Comparison of ENCODE assay signal across 9 cellular contexts in genomic region chr11:75339685-75340409, GRCh38. TPM values are rescaled to one million over a fixed set of nuclear protein-coding genes. Genes with fewer than 3 reads are reported as not detected.
DNase-seq lines count a peak whose midpoint lies in the region; ATAC-seq and TF ChIP-seq lines count a peak whose summit lies in the region.
"Had no signal": no experiment of that assay in that cellular context is flagged by ENCODE, and none has a peak within 500 bp of the region (broad histone marks: within the 10 kb centered on the region; RNA-seq: fewer than 3 reads in every experiment).

No MANE protein-coding gene starts in this region.

- peak overlapping the region; percentile 67 for H2BK20ac ChIP-seq in IMR-90 (ENCODE audit: low read depth, low read length)

- no peaks in the 10 kb centered on the region for H3K27me3 ChIP-seq in IMR-90 (ENCODE audit: control insufficient read depth, insufficient read depth, low read length)
- no peaks in the 10 kb centered on the region for H3K27me3 ChIP-seq in body of pancreas
- no peaks in the 10 kb centered on the region for H3K27me3 ChIP-seq in mucosa of rectum (ENCODE audit: control insufficient read depth in 2 of 2, insufficient read depth in 2 of 2, low read length in 2 of 2)

- H3K9me3 ChIP-seq in IMR-90 (ENCODE audit: control insufficient read depth, insufficient read depth, low read length) (no peaks in the 10 kb centered on the region), body of pancreas (no peaks in the 10 kb centered on the region), mucosa of rectum (ENCODE audit: control insufficient read depth in 2 of 2, low read length in 2 of 2) (no peaks in the 10 kb centered on the region)
- H3K9me3 ChIP-seq: thoracic aorta had no signal

- dilution Hi-C loops in IMR-90 (cut with HindIII; ENCODE audit: low sequenced_read_pairs, unreplicated experiment) = no loop called here

- no peak overlapping the region for H3K56ac ChIP-seq in IMR-90 (ENCODE audit: extremely low read depth, insufficient read depth, low read length)

- H2BK5ac ChIP-seq in IMR-90 (ENCODE audit: low read depth, low read length, poor library complexity, severe bottlenecking) = no peak overlapping the region

- H3K79me1 ChIP-seq in IMR-90 (ENCODE audit: low read depth in 1 of 2, low read length in 2 of 2) = peaks cover 0 to 8% of the 10 kb centered on the region in 2 experiments; a peak in 1 of 4 replicates

- peak overlapping the region; percentile 83 for H3K4ac ChIP-seq in IMR-90 (ENCODE audit: low read depth, low read length)

- H4K91ac ChIP-seq in IMR-90 (ENCODE audit: insufficient read depth, low read depth, low read length) = peak overlapping the region; percentile 60; the same call in 1 of the 2 replicates

- peak overlapping the region; percentile 45 for H3K18ac ChIP-seq in IMR-90 (ENCODE audit: low read depth, low read length)

- DNase-seq in COLO829 (ENCODE audit: low spot score) (peak; percentile 62), IMR-90 (no peak), body of pancreas (no peak), NCI-H2029 treated with DMSO at 0.1 percent for 48 hours (lab: John Stamatoyannopoulos, UW) (no peak), posterior vena cava (ENCODE audit: low spot score) (no peak), cortex of kidney (lab: John Stamatoyannopoulos, UW) (no peak), ACHN (no peak)

- H3K9me1 ChIP-seq in IMR-90 (ENCODE audit: insufficient read depth, low read length) = peaks cover 25% of the 10 kb centered on the region; the same call in 1 of the 2 replicates

- CTCF ChIA-PET in IMR-90 (lab: Yijun Ruan, JAX) = interaction anchor here (0.5 to 1.4 kb wide), 3 partner anchors 17 to 49 kb away, joined by 3 to 5 read pairs (median 4); no protein-coding TSS in a partner anchor

- POLR2A ChIA-PET in IMR-90 (lab: Charles Lee; ENCODE audit: unreplicated experiment) = no interaction called here

- H3K27ac ChIP-seq in IMR-90 (ENCODE audit: insufficient read depth, low read length) (peak overlapping the region; percentile 35; the same call in 1 of the 2 replicates), body of pancreas (peak overlapping the region; percentile 74 to 90 (median 82)), mucosa of rectum (ENCODE audit: low read depth in 2 of 2, low read length in 2 of 2) (peak overlapping the region; percentile 82 to 88)

- H3K36me3 ChIP-seq in IMR-90 (ENCODE audit: control insufficient read depth, insufficient read depth, low read length) (no peaks in the 10 kb centered on the region), body of pancreas (replicated peaks in 1 of 2; ENCODE audit: insufficient read depth in 1 of 2, low read depth in 2 of 2) (no peaks in the 10 kb centered on the region), mucosa of rectum (ENCODE audit: control insufficient read depth in 2 of 2, insufficient read depth in 2 of 2, low read length in 2 of 2) (peaks cover 0 to 2% of the 10 kb centered on the region in 2 donors)
- H3K36me3 ChIP-seq: thoracic aorta had no signal

- peak overlapping the region; percentile 37; the same call in 1 of the 2 replicates for H2AK5ac ChIP-seq in IMR-90 (ENCODE audit: low read depth, low read length)

- H3K4me1 ChIP-seq in IMR-90 (ENCODE audit: control insufficient read depth, insufficient read depth, low read length) (peaks cover 51% of the 10 kb centered on the region), body of pancreas (peaks cover 80% of the 10 kb centered on the region), mucosa of rectum (ENCODE audit: control insufficient read depth in 2 of 2, insufficient read depth in 2 of 2, low read length in 2 of 2) (peaks cover 75 to 79% of the 10 kb centered on the region in 2 donors)

- BruUV-seq in IMR-90 (replicated peaks; lab: Mats Ljungman, UMichigan) = no TSS peak

- TF ChIP-seq CTCF in IMR-90 (conservative IDR thresholded peaks at IDR 0.05; ENCODE audit: low read depth, low read length) (0 out of 2 replicates have a peak, but pooled peaks have one; percentile 9), body of pancreas (IDR thresholded peaks at IDR 0.05) (no peak)

- H3K4me2 ChIP-seq in IMR-90 (ENCODE audit: low read depth, low read length) = no peak overlapping the region; the same call in 1 of the 2 replicates

- H3K23ac ChIP-seq in IMR-90 (ENCODE audit: low read depth, low read length) = no peak overlapping the region

- H2BK15ac ChIP-seq in IMR-90 (ENCODE audit: low read depth, low read length) = no peak overlapping the region

- peak overlapping the region; percentile 79 for H2AFZ ChIP-seq in IMR-90 (replicated peaks; ENCODE audit: low read length, poor library complexity)

- H4K5ac ChIP-seq in IMR-90 (ENCODE audit: low read depth, low read length) = peak overlapping the region; percentile 22

- ATAC-seq in IMR-90 (ENCODE audit: low read depth) (no peak; the same call in 1 of the 2 replicates), body of pancreas (no peak)

- intact Hi-C loops in IMR-90 (cut with micrococcal nuclease) = no loop called here
- intact Hi-C loops in body of pancreas (cut with DNase I) = no loop called here
- intact Hi-C loops in posterior vena cava (cut with DNase I) = loop anchor here in 1 of 2 donors (5.0 kb wide), 1 partner anchor 1122 kb away; no protein-coding TSS in a partner anchor

- H3K9ac ChIP-seq in IMR-90 (ENCODE audit: low read depth, low read length) (peak overlapping the region; percentile 5; the same call in 1 of the 2 replicates), mucosa of rectum (ENCODE audit: low read depth in 1 of 2, low read length in 2 of 2) (peak overlapping the region; percentile 53 to 66)

- no CpG with 5 or more reads among the region's 14 CpGs for WGBS in IMR-90 (ENCODE audit: extremely low coverage in 2 of 2, insufficient read length in 1 of 2), 2 experiments
- WGBS in body of pancreas, 2 donors = 32 to 36% methylated on average over 14 of the region's 14 CpGs

- TF ChIP-seq POLR2A in IMR-90 (IDR thresholded peaks at IDR 0.05; ENCODE audit: low read depth, low read length) (no peak), body of pancreas (IDR thresholded peaks at IDR 0.05) (no peak)

- H3K4me3 ChIP-seq in IMR-90 (ENCODE audit: insufficient read depth, low read depth, low read length) = no peak overlapping the region
- no peak overlapping the region for H3K4me3 ChIP-seq in body of pancreas
- H3K4me3 ChIP-seq in mucosa of rectum (ENCODE audit: low read length in 2 of 2) = peak overlapping the region; percentile 32 to 40
- H3K4me3 ChIP-seq: thoracic aorta had no signal

- in situ Hi-C loops in IMR-90 (cut with MboI; ENCODE audit: low sequenced_read_pairs) = no loop called here
- in situ Hi-C loops in ACHN (cut with HindIII; ENCODE audit: low pct_ligation_motif_present, low pct_unique_long_range_greater_than_20kb, low sequenced_read_pairs) = no loop called here

- H3K14ac ChIP-seq in IMR-90 (replicated peaks; ENCODE audit: low read depth, low read length) = peak overlapping the region; percentile 64; the same call in 1 of the 2 replicates

- H4K20me1 ChIP-seq in IMR-90 (ENCODE audit: insufficient read depth, low read length) = no peaks in the 10 kb centered on the region

- no peak for TF ChIP-seq RAD21 in IMR-90 (IDR thresholded peaks at IDR 0.05; ENCODE audit: low read length)

- H2BK120ac ChIP-seq in IMR-90 (ENCODE audit: low read depth, low read length) = peak overlapping the region; percentile 47

- H2AK9ac ChIP-seq in IMR-90 (replicated peaks; ENCODE audit: low read depth, low read length, poor library complexity) = peak overlapping the region; percentile 77

- H4K8ac ChIP-seq in IMR-90 (ENCODE audit: low read depth in 2 of 2, low read length in 2 of 2) = peak overlapping the region in 1 of 2 experiments; percentile 67; a peak in 2 of 4 replicates

TF ChIP-seq in IMR-90, 13 proteins besides CTCF, POLR2A, EP300 and RAD21:
- no peak for TF ChIP-seq NFE2L2 (IDR thresholded peaks at IDR 0.05; ENCODE audit: low read depth, low read length)
- no peak for TF ChIP-seq ELK1 (IDR thresholded peaks at IDR 0.05; ENCODE audit: borderline replicate concordance, low read depth, low read length)

RNA-seq across cellular contexts. Expression of gene ARRB1, which starts 11.6 kb away (rescaled TPM):
- total RNA-seq in IMR-90 (2012; rRNA removed) (13.1 and 17.4 TPM in 2 replicates), body of pancreas (10 to 100 TPM; 41.0 to 54.1 TPM), posterior vena cava (10 to 100 TPM; 42.3 to 44.3 TPM)
- 11.0 and 11.4 TPM in 2 replicates for polyA plus RNA-seq in IMR-90 (2012; rRNA removed)
- 11.9 and 16.6 TPM in 2 replicates for polyA plus RNA-seq in IMR-90 (2012; cell fraction: cytosol; rRNA removed)
- polyA plus RNA-seq in IMR-90 (2012; cell fraction: nucleus; rRNA removed; ENCODE audit: low replicate concordance) = 9.6 and 12.8 TPM in 2 replicates

RNA-seq across cellular contexts. Expression of gene RPS3, which starts 59.5 kb away (rescaled TPM):
- total RNA-seq in IMR-90 (2012; rRNA removed) = 2,360 and 3,444 TPM in 2 replicates
- 2,477 and 2,872 TPM in 2 replicates for polyA plus RNA-seq in IMR-90 (2012; rRNA removed)
- polyA plus RNA-seq in IMR-90 (2012; cell fraction: cytosol; rRNA removed) = 2,410 and 4,196 TPM in 2 replicates
- 593 and 1,092 TPM in 2 replicates for polyA plus RNA-seq in IMR-90 (2012; cell fraction: nucleus; rRNA removed; ENCODE audit: low replicate concordance)
- total RNA-seq in body of pancreas = 1,000 to 10,000 TPM in 1 of 2 donors, 100 to 1,000 TPM in 1; 921 to 1,114 TPM
- total RNA-seq in posterior vena cava = 1,000 to 10,000 TPM; 1,304 to 1,399 TPM

Comparison
In these comparisons a context has a peak if more than half of its experiments do, and no peak if none do; other contexts are left out.
1. H3K27ac ChIP-seq: peak in every context shown above with its lines; median percentile 85 in mucosa of rectum; 82 in body of pancreas; 35 in IMR-90.
2. H3K4me3 ChIP-seq: peak in mucosa of rectum (2 of 2); none in IMR-90 (single experiment) and body of pancreas (0 of 2).